ENCODE assay signal across 9 cellular contexts in the genomic region with DNA sequence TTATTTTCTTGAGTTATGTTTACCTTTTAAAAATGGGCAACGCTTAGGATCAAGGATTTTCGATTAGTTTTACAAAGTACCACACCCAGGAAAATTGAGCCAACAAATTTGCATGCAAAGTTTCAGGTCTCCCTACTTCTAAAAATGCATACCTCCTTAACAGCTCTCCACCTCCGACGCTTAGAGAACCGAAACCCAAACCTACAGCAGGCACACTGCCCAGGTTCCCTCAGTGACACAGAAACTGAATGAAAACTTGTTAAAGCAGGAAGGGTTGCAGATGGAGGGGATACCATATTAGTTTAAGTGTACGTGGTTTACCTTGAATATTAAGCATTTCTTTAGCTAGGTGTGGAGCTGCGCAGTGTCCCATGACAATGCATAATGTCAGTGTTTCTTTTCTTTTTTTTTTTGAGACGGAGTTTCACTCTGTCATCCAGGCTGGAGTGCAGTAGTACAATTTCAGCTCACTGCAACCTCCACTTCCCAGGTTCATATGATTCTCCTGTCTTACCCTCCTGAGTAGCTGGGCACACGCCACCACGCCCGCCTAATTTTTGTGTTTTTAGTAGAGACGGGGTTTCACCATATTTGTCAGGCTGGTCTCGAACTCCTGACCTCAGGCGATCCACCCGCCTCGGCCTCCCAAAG. TPM values are rescaled to one million over a fixed set of nuclear protein-coding genes. Genes with fewer than 3 reads are reported as not detected.
DNase-seq lines count a peak whose midpoint lies in the region; ATAC-seq and TF ChIP-seq lines count a peak whose summit lies in the region.
"Had no signal": no experiment of that assay in that cellular context is flagged by ENCODE, and none has a peak within 500 bp of the region (broad histone marks: within the 10 kb centered on the region; RNA-seq: fewer than 3 reads in every experiment).

No MANE protein-coding gene starts in this region.

- peaks cover 13% of the 10 kb centered on the region for H3F3A ChIP-seq in smooth muscle cell (ENCODE audit: low read depth)

- H3K4me2 ChIP-seq in mammary epithelial cell (ENCODE audit: insufficient read depth, low read depth, low read length) (no peak overlapping the region), smooth muscle cell (no peak overlapping the region)

- H3K4me3 ChIP-seq in mammary epithelial cell (replicated peaks in 1 of 3; ENCODE audit: insufficient read depth in 1 of 3, low read depth in 2 of 3, low read length in 3 of 3), result no peak overlapping the region
- H3K4me3 ChIP-seq in breast epithelium, result no peak overlapping the region
- H3K4me3 ChIP-seq in HAP-1, result no peak overlapping the region
- no peak overlapping the region for H3K4me3 ChIP-seq in smooth muscle cell
- H3K4me3 ChIP-seq: thoracic aorta had no signal

- H3K36me3 ChIP-seq in mammary epithelial cell (ENCODE audit: insufficient read depth, low read length) (peaks cover 7% of the 10 kb centered on the region), breast epithelium (no peaks in the 10 kb centered on the region), HAP-1 (replicated peaks) (peaks cover 9% of the 10 kb centered on the region), smooth muscle cell (ENCODE audit: low read depth) (no peaks in the 10 kb centered on the region)
- H3K36me3 ChIP-seq: thoracic aorta had no signal

- intact Hi-C loops in mammary epithelial cell (cut with micrococcal nuclease) (no loop called here), breast epithelium (cut with DNase I; ENCODE audit: low total_unique reads) (loop anchor here (10.0 kb wide), 1 partner anchor 99 kb away; no protein-coding TSS in a partner anchor)

- peak; percentile 73 for ATAC-seq in HG03097 (IDR thresholded peaks at IDR 0.05; ENCODE audit: low FRiP score, unreplicated experiment)

- dilution Hi-C loops in mammary epithelial cell (cut with HindIII; ENCODE audit: low sequenced_read_pairs), result no loop called here

- H3K4me1 ChIP-seq in mammary epithelial cell (ENCODE audit: insufficient read depth, low read length), result peaks cover 20% of the 10 kb centered on the region
- H3K4me1 ChIP-seq in breast epithelium, result peaks cover 4 to 5% of the 10 kb centered on the region in 2 donors
- H3K4me1 ChIP-seq in HAP-1, result peaks cover 17% of the 10 kb centered on the region
- peaks cover 10% of the 10 kb centered on the region for H3K4me1 ChIP-seq in smooth muscle cell (ENCODE audit: low read depth)

- H3K79me2 ChIP-seq in mammary epithelial cell (ENCODE audit: insufficient read depth, low read length) (peaks cover 34% of the 10 kb centered on the region), smooth muscle cell (ENCODE audit: low read depth) (peaks cover 33% of the 10 kb centered on the region)

- H3K9ac ChIP-seq in mammary epithelial cell (ENCODE audit: insufficient read depth, low read length) (no peak overlapping the region), smooth muscle cell (ENCODE audit: low read depth) (no peak overlapping the region)

- no peaks in the 10 kb centered on the region for H3K27me3 ChIP-seq in mammary epithelial cell (ENCODE audit: insufficient read depth, low read length)
- no peaks in the 10 kb centered on the region for H3K27me3 ChIP-seq in breast epithelium
- no peaks in the 10 kb centered on the region for H3K27me3 ChIP-seq in HAP-1 (ENCODE audit: low read depth)
- H3K27me3 ChIP-seq in smooth muscle cell (ENCODE audit: low read depth), result no peaks in the 10 kb centered on the region

- H3K27ac ChIP-seq in mammary epithelial cell (ENCODE audit: insufficient read depth, low read depth, low read length) (no peak overlapping the region), breast epithelium (no peak overlapping the region), smooth muscle cell (ENCODE audit: low read depth) (no peak overlapping the region)
- H3K27ac ChIP-seq: thoracic aorta had no signal

- H3K9me3 ChIP-seq in mammary epithelial cell (replicated peaks; ENCODE audit: insufficient read depth, low read length) (no peaks in the 10 kb centered on the region), breast epithelium (peaks cover 0 to 5% of the 10 kb centered on the region in 2 donors), HAP-1 (no peaks in the 10 kb centered on the region), smooth muscle cell (replicated peaks; ENCODE audit: low read depth) (no peaks in the 10 kb centered on the region)
- H3K9me3 ChIP-seq: thoracic aorta had no signal

- CTCF ChIA-PET in mammary epithelial cell (lab: Charles Lee; ENCODE audit: low non-redundant PET), result no interaction called here

- in situ Hi-C loops in mammary epithelial cell (cut with MboI; ENCODE audit: low sequenced_read_pairs in 2 of 2) (loop anchor here in 1 of 2 donors (10.0 kb wide), 1 partner anchor 99 kb away; no protein-coding TSS in a partner anchor), HAP-1 (cut with MboI; ENCODE audit: low sequenced_read_pairs) (no loop called here)

- H4K20me1 ChIP-seq in mammary epithelial cell (ENCODE audit: insufficient read depth, low read length), result no peaks in the 10 kb centered on the region
- peaks cover 28% of the 10 kb centered on the region for H4K20me1 ChIP-seq in smooth muscle cell (ENCODE audit: low read depth)

- H2AFZ ChIP-seq in mammary epithelial cell (ENCODE audit: low read depth, low read length) (no peak overlapping the region), smooth muscle cell (ENCODE audit: low read depth) (no peak overlapping the region)

- BruUV-seq in mammary epithelial cell (replicated peaks; lab: Mats Ljungman, UMichigan), result no TSS peak

- peak; percentile 8 for DNase-seq in mammary epithelial cell
- DNase-seq in breast epithelium (ENCODE audit: low spot score in 2 of 2), result no peak
- DNase-seq in activated CD4-positive, alpha-beta T cell treated with anti-CD3 and anti-CD28 coated beads for 48 hours, result peak; percentile 32
- peak; percentile 13 for DNase-seq in stimulated activated CD4-positive, alpha-beta T cell treated with anti-CD3 and anti-CD28 coated beads, Interleukin-4, amount 100 ng/mL, for 1 hour
- DNase-seq in HAP-1 (ENCODE audit: low spot score in 2 of 2), result no peak
- DNase-seq in smooth muscle cell (lab: John Stamatoyannopoulos, UW; ENCODE audit: unreplicated experiment), result no peak
- no peak for DNase-seq in amniotic stem cell (lab: John Stamatoyannopoulos, UW)

- 71% methylated on average over 9 of the region's 16 CpGs for WGBS in mammary epithelial cell (ENCODE audit: low coverage, missing lambda C conversion rate)
- WGBS in smooth muscle cell (ENCODE audit: low lambda C conversion rate), result 79% methylated on average over 16 of the region's 16 CpGs

- TF ChIP-seq POLR2A in breast epithelium (IDR thresholded peaks at IDR 0.05), result no peak

- TF ChIP-seq CTCF in mammary epithelial cell (conservative IDR thresholded peaks at IDR 0.05 in 1 of 2, IDR thresholded peaks at IDR 0.05 in 1 of 2; ENCODE audit: extremely low read depth in 1 of 2, insufficient read depth in 1 of 2, low read depth in 1 of 2, low read length in 2 of 2), result no peak
- TF ChIP-seq CTCF in breast epithelium (IDR thresholded peaks at IDR 0.05), result no peak
- TF ChIP-seq CTCF in smooth muscle cell (IDR thresholded peaks at IDR 0.05; ENCODE audit: borderline replicate concordance, insufficient read depth, poor library complexity, severe bottlenecking), result no peak

RNA-seq across cellular contexts. Expression of a gene that starts 1.6 kb away (rescaled TPM):
- 100 to 1,000 TPM; 109 to 231 TPM for total RNA-seq in mammary epithelial cell
- polyA plus RNA-seq in mammary epithelial cell, result 66.8 TPM
- 10.7 TPM for polyA minus RNA-seq in mammary epithelial cell
- 100 to 1,000 TPM; 152 to 230 (median 201) TPM for total RNA-seq in breast epithelium
- total RNA-seq in smooth muscle cell, result 321 and 333 TPM in 2 replicates
- polyA plus RNA-seq in smooth muscle cell, result 394 and 466 TPM in 2 replicates

Comparison
In these comparisons a context has a peak if more than half of its experiments do, and no peak if none do; other contexts are left out.
1. DNase-seq: peak in mammary epithelial cell (single experiment), activated CD4-positive, alpha-beta T cell treated with anti-CD3 and anti-CD28 coated beads for 48 hours (single experiment) and stimulated activated CD4-positive, alpha-beta T cell treated with anti-CD3 and anti-CD28 coated beads, Interleukin-4, amount 100 ng/mL, for 1 hour (single experiment); none in breast epithelium (0 of 2), HAP-1 (0 of 2), smooth muscle cell (single experiment) and amniotic stem cell (single experiment).